In genomic region chr18:158128-159036, GRCh38 we compare ENCODE assay signal across 1 cellular context.
TF ChIP-seq lines count a peak whose summit lies in the region.

Gene USP14 (plus strand): TSS chr18:158557. CDS start chr18:158699, 142 bp downstream.

TF ChIP-seq in HEK293, 187 proteins besides CTCF, POLR2A, EP300 and RAD21 (continued from another document and continues in another):
- TF ChIP-seq ZSCAN16 (tag by site-specific recombination; IDR thresholded peaks at IDR 0.05) (no peak), ZBTB21 (tag by site-specific recombination; IDR thresholded peaks at IDR 0.05) (peak; percentile 77), ZNF274 (IDR thresholded peaks at IDR 0.05; ENCODE audit: low read length) (no peak), ZNF274 (tag by site-specific recombination; IDR thresholded peaks at IDR 0.05; ENCODE audit: borderline replicate concordance) (no peak), ZNF658 (tag by site-specific recombination; IDR thresholded peaks at IDR 0.05) (no peak), KLF17 (tag by site-specific recombination; IDR thresholded peaks at IDR 0.05) (no peak), ZNF169 (tag by site-specific recombination; IDR thresholded peaks at IDR 0.05) (no peak), ZBTB26 (tag by site-specific recombination; optimal IDR thresholded peaks at IDR 0.05) (peak; percentile 75), GLIS2 (tag by site-specific recombination; IDR thresholded peaks at IDR 0.05) (0 out of 2 replicates have a peak, but pooled peaks have one; percentile 50), ZNF140 (tag by site-specific recombination; IDR thresholded peaks at IDR 0.05) (no peak), ZNF18 (tag by site-specific recombination; IDR thresholded peaks at IDR 0.05) (peak; percentile 89), ZBTB11 (tag by site-specific recombination; conservative IDR thresholded peaks at IDR 0.05; ENCODE audit: low read depth) (0 out of 2 replicates have a peak, but pooled peaks have one; percentile 33), ZFHX2 (tag by site-specific recombination; conservative IDR thresholded peaks at IDR 0.05) (peak; percentile 61), SP3 (tag by site-specific recombination; IDR thresholded peaks at IDR 0.05) (peak; percentile 78), OSR2 (tag by site-specific recombination; IDR thresholded peaks at IDR 0.05) (0 out of 2 replicates have a peak, but pooled peaks have one; percentile 8), ZNF660 (tag by site-specific recombination; IDR thresholded peaks at IDR 0.05) (peak; percentile 84), PRDM10 (tag by site-specific recombination; IDR thresholded peaks at IDR 0.05) (peak; percentile 38), PRDM1 (tag by site-specific recombination; IDR thresholded peaks at IDR 0.05) (0 out of 2 replicates have a peak, but pooled peaks have one; percentile 6), ZNF837 (tag by site-specific recombination; IDR thresholded peaks at IDR 0.05) (no peak), ZFP37 (tag by site-specific recombination; IDR thresholded peaks at IDR 0.05) (no peak), ZBTB17 (tag by site-specific recombination; IDR thresholded peaks at IDR 0.05) (peak; percentile 36; the same call in 1 of the 2 replicates), GLIS1 (tag by site-specific recombination; IDR thresholded peaks at IDR 0.05) (peak; percentile 62), KLF1 (tag by site-specific recombination; IDR thresholded peaks at IDR 0.05) (peak; percentile 30; the same call in 1 of the 2 replicates), HOXA7 (CRISPR knock-in tag; IDR thresholded peaks at IDR 0.05; ENCODE audit: borderline replicate concordance) (0 out of 2 replicates have a peak, but pooled peaks have one; percentile 26), ZBTB6 (tag by site-specific recombination; IDR thresholded peaks at IDR 0.05) (no peak), ZNF549 (tag by site-specific recombination; IDR thresholded peaks at IDR 0.05) (no peak), ZNF76 (tag by site-specific recombination; IDR thresholded peaks at IDR 0.05; ENCODE audit: borderline replicate concordance, low read depth) (peak; percentile 56; the same call in 1 of the 2 replicates), ZNF426 (tag by site-specific recombination; IDR thresholded peaks at IDR 0.05) (no peak), ZNF121 (tag by site-specific recombination; IDR thresholded peaks at IDR 0.05) (peak; percentile 38; the same call in 1 of the 2 replicates), ZNF629 (tag by site-specific recombination; IDR thresholded peaks at IDR 0.05) (peak; percentile 87), ZSCAN30 (tag by site-specific recombination; IDR thresholded peaks at IDR 0.05) (peak; percentile 87), HOXC10 (CRISPR knock-in tag; IDR thresholded peaks at IDR 0.05) (0 out of 2 replicates have a peak, but pooled peaks have one; percentile 58), ZNF366 (tag by site-specific recombination; conservative IDR thresholded peaks at IDR 0.05) (peak; percentile 96), KLF8 (tag by site-specific recombination; IDR thresholded peaks at IDR 0.05) (peak; percentile 75), SP7 (tag by site-specific recombination; IDR thresholded peaks at IDR 0.05) (peak; percentile 32; the same call in 1 of the 2 replicates), BCL11B (tag by site-specific recombination; IDR thresholded peaks at IDR 0.05; ENCODE audit: low read depth) (no peak), SCRT1 (tag by site-specific recombination; IDR thresholded peaks at IDR 0.05; ENCODE audit: borderline replicate concordance) (no peak), ZEB2 (tag by site-specific recombination; IDR thresholded peaks at IDR 0.05) (0 out of 2 replicates have a peak, but pooled peaks have one; percentile 25), YY1 (tag by site-specific recombination; IDR thresholded peaks at IDR 0.05) (peak; percentile 21; the same call in 1 of the 2 replicates), ZNF830 (tag by site-specific recombination; IDR thresholded peaks at IDR 0.05; ENCODE audit: low read depth) (no peak), ZNF175 (tag by site-specific recombination; IDR thresholded peaks at IDR 0.05) (no peak), ZIC2 (tag by site-specific recombination; IDR thresholded peaks at IDR 0.05) (peak; percentile 64), GLI2 (tag by site-specific recombination; IDR thresholded peaks at IDR 0.05; ENCODE audit: borderline replicate concordance, low read depth) (no peak), KLF16 (tag by site-specific recombination; IDR thresholded peaks at IDR 0.05) (0 out of 2 replicates have a peak, but pooled peaks have one; percentile 46), RBAK (tag by site-specific recombination; IDR thresholded peaks at IDR 0.05) (no peak), ZNF621 (tag by site-specific recombination; IDR thresholded peaks at IDR 0.05) (no peak), TRIM28 (IDR thresholded peaks at IDR 0.05; ENCODE audit: borderline replicate concordance, low read length) (no peak), ZFP69B (tag by site-specific recombination; IDR thresholded peaks at IDR 0.05) (peak; percentile 66; the same call in 1 of the 2 replicates), ZNF785 (tag by site-specific recombination; IDR thresholded peaks at IDR 0.05) (0 out of 2 replicates have a peak, but pooled peaks have one; percentile 52), ZBTB8A (tag by site-specific recombination; IDR thresholded peaks at IDR 0.05) (peak; percentile 70), ZNF843 (tag by site-specific recombination; IDR thresholded peaks at IDR 0.05) (peak; percentile 22; the same call in 1 of the 2 replicates), ZNF138 (tag by site-specific recombination; IDR thresholded peaks at IDR 0.05; ENCODE audit: borderline replicate concordance) (no peak), ZNF16 (tag by site-specific recombination; IDR thresholded peaks at IDR 0.05; ENCODE audit: low read depth) (no peak), KLF10 (tag by site-specific recombination; IDR thresholded peaks at IDR 0.05) (peak; percentile 68), PBX3 (CRISPR knock-in tag; IDR thresholded peaks at IDR 0.05) (peak; percentile 81), ZBTB44 (tag by site-specific recombination; IDR thresholded peaks at IDR 0.05) (peak; percentile 62; the same call in 1 of the 2 replicates), IKZF3 (tag by site-specific recombination; IDR thresholded peaks at IDR 0.05) (no peak), REPIN1 (tag by site-specific recombination; IDR thresholded peaks at IDR 0.05; ENCODE audit: low read depth) (no peak), SCRT2 (tag by site-specific recombination; IDR thresholded peaks at IDR 0.05) (peak; percentile 39; the same call in 1 of the 2 replicates), ZNF473 (tag by site-specific recombination; IDR thresholded peaks at IDR 0.05) (no peak)
